8 cellular contexts compared by ENCODE assay signal in the genomic region with DNA sequence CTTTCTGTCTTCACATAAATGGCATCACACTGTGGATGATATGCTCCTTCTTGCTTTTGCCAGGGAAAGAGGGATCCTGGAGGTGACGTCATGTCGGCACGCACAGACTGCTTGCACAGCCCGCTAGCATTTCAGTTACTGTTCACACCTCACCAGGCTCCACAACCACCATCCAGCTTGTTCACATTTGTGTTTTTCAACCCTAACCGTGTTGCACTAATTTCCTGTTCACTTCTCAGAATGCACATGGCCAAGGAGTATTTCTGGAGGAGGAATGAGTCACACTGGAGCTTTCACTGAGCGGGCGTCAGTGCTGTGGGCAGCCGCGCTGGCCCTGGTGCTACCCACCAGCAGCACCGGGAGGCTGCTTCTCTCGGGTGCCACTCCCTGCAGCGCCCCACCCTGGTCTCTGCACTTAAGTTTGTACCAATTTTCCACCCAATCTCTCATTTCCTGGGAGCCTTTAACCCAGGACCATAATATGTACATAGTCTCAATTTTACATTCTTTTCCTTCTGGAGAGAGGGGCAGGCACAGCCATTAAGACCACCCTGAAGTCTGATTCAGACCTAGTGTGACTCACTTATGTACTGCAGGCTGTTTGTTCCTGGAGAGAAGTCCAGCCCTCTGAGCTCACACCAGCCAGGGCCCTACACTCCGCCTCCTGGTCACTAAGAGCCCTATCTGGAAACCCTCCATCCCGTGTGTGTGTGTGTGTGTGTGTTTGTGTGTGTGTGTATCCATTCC.
DNase-seq lines count a peak whose midpoint lies in the region; ATAC-seq, FAIRE-seq and TF ChIP-seq lines count a peak whose summit lies in the region.

No MANE protein-coding gene starts in this region.

- H3K36me3 ChIP-seq in adipocyte (ENCODE audit: control insufficient read depth, insufficient read depth, low read length, severe bottlenecking) (peaks cover 4% of the 10 kb centered on the region), kidney (ENCODE audit: control insufficient read depth in 1 of 2, insufficient read depth in 2 of 2, low read length in 2 of 2) (no peaks in the 10 kb centered on the region)

- peak overlapping the region; percentile 20 for H3K4me3 ChIP-seq in adipocyte (ENCODE audit: low read length)
- no peak overlapping the region for H3K4me3 ChIP-seq in kidney (ENCODE audit: low read length in 2 of 2)

- no peaks in the 10 kb centered on the region for H3K27me3 ChIP-seq in adipocyte (replicated peaks; ENCODE audit: control insufficient read depth, insufficient read depth, low read length)

- TF ChIP-seq CTCF in GM10266 (IDR thresholded peaks at IDR 0.05; ENCODE audit: control insufficient read depth, insufficient read depth, low read depth, missing control alignments) (peak; percentile 34), kidney (IDR thresholded peaks at IDR 0.05; ENCODE audit: borderline replicate concordance, extremely low read depth, insufficient read depth) (no peak)

- intact Hi-C loops in kidney (cut with DNase I): no loop called here

- H3K27ac ChIP-seq in kidney (ENCODE audit: low read depth in 2 of 2, low read length in 2 of 2): peak overlapping the region; percentile 22 to 71

- peak; percentile 21 for ATAC-seq in HG02981 (IDR thresholded peaks at IDR 0.05; ENCODE audit: unreplicated experiment)

- no peak for FAIRE-seq in kidney (lab: Jason Lieb, UNC)

- H3K9me3 ChIP-seq in adipocyte (ENCODE audit: control insufficient read depth, low read length) (no peaks in the 10 kb centered on the region), kidney (ENCODE audit: control insufficient read depth in 1 of 2, low read length in 2 of 2) (no peaks in the 10 kb centered on the region)

- H3K9ac ChIP-seq in adipocyte (ENCODE audit: low read length) (peak overlapping the region; percentile 70), kidney (ENCODE audit: low read length in 2 of 2) (peak overlapping the region in 1 of 2 donors; percentile 23)

- H3K4me1 ChIP-seq in adipocyte (ENCODE audit: control insufficient read depth, insufficient read depth, low read length) (peaks cover 63% of the 10 kb centered on the region), kidney (ENCODE audit: control insufficient read depth in 1 of 2, insufficient read depth in 1 of 2, low read depth in 1 of 2, low read length in 2 of 2) (peaks cover 0 to 11% of the 10 kb centered on the region in 2 donors)

- DNase-seq in GM10266 (ENCODE audit: extremely low spot score): no peak
- DNase-seq in SW 1271 (lab: John Stamatoyannopoulos, UW): peak; percentile 21 to 90
- DNase-seq in adipocyte (ENCODE audit: low read depth): peak; percentile 91
- DNase-seq in kidney: no peak
- peak; percentile 67 to 72 for DNase-seq in stimulated activated CD4-positive, alpha-beta T cell treated with anti-CD3 and anti-CD28 coated beads, Interleukin-2, amount 100 ng/mL, for 24 hours
- no peak for DNase-seq in NCI-H748 (lab: John Stamatoyannopoulos, UW; ENCODE audit: unreplicated experiment)
- DNase-seq in superior temporal gyrus (ENCODE audit: extremely low spot score): no peak

Comparison
In these comparisons a context has a peak if more than half of its experiments do, and no peak if none do; other contexts are left out.
1. DNase-seq: peak in SW 1271 (2 of 2), adipocyte (single experiment) and stimulated activated CD4-positive, alpha-beta T cell treated with anti-CD3 and anti-CD28 coated beads, Interleukin-2, amount 100 ng/mL, for 24 hours (2 of 2); none in GM10266 (single experiment), kidney (single experiment), NCI-H748 (single experiment) and superior temporal gyrus (single experiment).